Comparison of ENCODE assay signal across 9 cellular contexts in the genomic region with DNA sequence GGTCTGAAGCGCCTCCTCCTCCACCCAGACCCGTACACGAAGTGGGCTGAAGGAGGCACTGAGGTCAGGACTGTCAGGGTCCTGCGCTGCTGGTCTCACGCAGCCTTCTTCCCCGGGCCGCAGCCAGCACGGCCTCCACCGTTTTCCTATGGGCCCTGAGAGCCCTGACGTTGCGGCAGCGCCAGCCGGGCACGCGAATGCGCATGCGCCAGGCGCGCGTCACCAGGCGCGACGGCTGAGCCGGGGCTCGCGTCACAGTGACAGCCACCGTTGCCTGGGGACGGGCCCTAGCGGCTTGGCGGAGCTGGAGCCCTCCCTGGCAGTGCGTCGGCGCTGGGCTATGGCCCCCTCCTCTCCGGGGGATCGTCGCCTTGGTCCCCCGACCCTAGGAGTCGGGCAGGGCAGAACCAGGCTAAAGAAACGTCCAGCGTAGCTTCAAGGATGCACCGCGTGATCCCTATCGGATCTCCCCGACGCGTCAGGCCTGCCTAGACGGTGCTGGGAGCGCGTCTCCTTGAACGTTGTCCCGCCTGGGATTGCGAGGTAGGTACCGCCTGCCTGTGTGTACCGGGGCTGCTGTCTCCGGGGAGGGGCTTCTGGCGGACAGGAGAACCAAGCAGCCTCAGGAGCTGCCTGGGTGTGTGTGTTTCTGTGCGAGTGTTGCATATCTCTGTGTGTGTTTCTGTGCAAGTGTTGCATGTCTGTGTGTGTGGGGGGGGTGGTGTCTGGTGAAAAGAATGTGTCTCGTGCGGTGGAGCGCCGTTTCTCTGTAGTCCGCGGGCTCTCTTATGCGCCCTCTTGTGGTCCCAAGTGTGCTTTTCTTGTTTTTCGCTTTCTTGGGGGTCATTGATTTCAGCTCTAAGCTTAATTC. TPM values are rescaled to one million over a fixed set of nuclear protein-coding genes. Genes with fewer than 3 reads are reported as not detected.
DNase-seq lines count a peak whose midpoint lies in the region; ATAC-seq and TF ChIP-seq lines count a peak whose summit lies in the region.
"Had no signal": no experiment of that assay in that cellular context is flagged by ENCODE, and none has a peak within 500 bp of the region (broad histone marks: within the 10 kb centered on the region; RNA-seq: fewer than 3 reads in every experiment).

No MANE protein-coding gene starts in this region.

- H3K4me3 ChIP-seq in cardiac muscle cell: no peak overlapping the region

- no peak overlapping the region for H3K27ac ChIP-seq in cardiac muscle cell
- H3K27ac ChIP-seq: KMS-11 had no signal

- peak overlapping the region; percentile 78 to 92 (median 82) for H3K27ac Mint-ChIP-seq in IgD-negative memory B cell

- H3K36me3 ChIP-seq in cardiac muscle cell: no peaks in the 10 kb centered on the region

- peaks cover 2% of the 10 kb centered on the region for H3K36me3 Mint-ChIP-seq in IgD-negative memory B cell

- peaks cover 0 to 6% (median 2%) of the 10 kb centered on the region in 3 donors for H3K4me1 Mint-ChIP-seq in IgD-negative memory B cell

- peaks cover 3% of the 10 kb centered on the region for H3K9me3 ChIP-seq in cardiac muscle cell (ENCODE audit: low read depth)

- no peaks in the 10 kb centered on the region for H3K27me3 ChIP-seq in cardiac muscle cell

- H3K9me3 Mint-ChIP-seq in IgD-negative memory B cell: peaks cover 13 to 34% (median 23%) of the 10 kb centered on the region in 3 donors

- no peaks in the 10 kb centered on the region for H3K4me1 ChIP-seq in cardiac muscle cell (ENCODE audit: low read depth)

- TF ChIP-seq CTCF in cardiac muscle cell (IDR thresholded peaks at IDR 0.05; ENCODE audit: low read depth, low read length): peak; percentile 53

- DNase-seq in DMS53 (lab: John Stamatoyannopoulos, UW) (peak; percentile 92), activated T-cell treated with anti-CD3 and anti-CD28 coated beads for 4 hours (peak; percentile 17), cardiac muscle cell (ENCODE audit: low read depth in 1 of 2, low spot score in 1 of 2) (peak in 1 of 2 donors; percentile 84)
- DNase-seq in stimulated activated CD4-positive, alpha-beta T cell treated with anti-CD3 and anti-CD28 coated beads, Interleukin-15, amount 100 ng/mL, for 48 hours (ENCODE audit: low read depth in 2 of 2): peak; percentile 33 to 41
- no peak for DNase-seq in effector CD8-positive, alpha-beta T cell (lab: John Stamatoyannopoulos, UW)

- no peaks in the 10 kb centered on the region for H3K27me3 Mint-ChIP-seq in IgD-negative memory B cell

- peak overlapping the region; percentile 88 to 98 (median 92) for H3K4me3 Mint-ChIP-seq in IgD-negative memory B cell

- ATAC-seq in GM19397 (IDR thresholded peaks at IDR 0.05; ENCODE audit: unreplicated experiment): no peak
- no peak for ATAC-seq in HG03342 (IDR thresholded peaks at IDR 0.05; ENCODE audit: unreplicated experiment)

RNA-seq across cellular contexts. Expression of a gene that starts 43.2 kb away (rescaled TPM):
- polyA plus RNA-seq in IgD-negative memory B cell (6.9 TPM), cardiac muscle cell (4.8 and 6.1 TPM in 2 replicates)
- total RNA-seq in cardiac muscle cell: 3.3 and 5.0 TPM in 2 replicates

RNA-seq across cellular contexts. Expression of a gene that starts 43.3 kb away (rescaled TPM):
- 5.1 TPM for polyA plus RNA-seq in IgD-negative memory B cell
- 0.54 and 2.1 TPM in 2 replicates for total RNA-seq in cardiac muscle cell
- 0.26 and 2.4 TPM in 2 replicates for polyA plus RNA-seq in cardiac muscle cell

RNA-seq across cellular contexts. Expression of a gene that starts 44.6 kb away (rescaled TPM):
- 1.9 TPM for polyA plus RNA-seq in IgD-negative memory B cell
- 8.4 and 20.3 TPM in 2 replicates for total RNA-seq in cardiac muscle cell
- polyA plus RNA-seq in cardiac muscle cell: 20.0 and 24.6 TPM in 2 replicates
